In genomic region chr14:31998220-31998559, GRCh38 we compare ENCODE assay signal across 19 cellular contexts.
"Had no signal": no experiment of that assay in that cellular context is flagged by ENCODE, and none has a peak within 500 bp of the region (broad histone marks: within the 10 kb centered on the region; RNA-seq: fewer than 3 reads in every experiment).

No MANE protein-coding gene starts in this region.

- H3K4me1 Mint-ChIP-seq: activated naive CD4-positive, alpha-beta T cell treated with anti-CD3 and anti-CD28 coated beads, Interleukin-2, amount 50 U/mL, for 24 hours; stimulated activated effector memory CD8-positive, alpha-beta T cell treated with anti-CD3 and anti-CD28 coated beads, Interleukin-12 subunit alpha, Interleukin-12 subunit beta, amount 100 ng/mL, for 72 hours had no signal

- H3K4me1 ChIP-seq: foreskin keratinocyte had no signal

- H3K27ac ChIP-seq: foreskin keratinocyte, SK-N-MC had no signal

- H3K27me3 ChIP-seq: foreskin keratinocyte, sigmoid colon had no signal

- H3K27me3 Mint-ChIP-seq: dendritic cell treated with granulocyte-macrophage colony-stimulating factor and Interleukin-4, amounts not matched to agents 40 ng/mL and 50 ng/mL, for 4 days; progenitor cell of endocrine pancreas had no signal

- H3K36me3 ChIP-seq: sigmoid colon had no signal

- H3K9me3 Mint-ChIP-seq: activated naive CD4-positive, alpha-beta T cell treated with anti-CD3 and anti-CD28 coated beads, Interleukin-2, amount 50 U/mL, for 24 hours; brain; dendritic cell treated with granulocyte-macrophage colony-stimulating factor and Interleukin-4, amounts not matched to agents 40 ng/mL and 50 ng/mL, for 4 days; stimulated activated effector memory CD8-positive, alpha-beta T cell treated with anti-CD3 and anti-CD28 coated beads, Interleukin-12 subunit alpha, Interleukin-12 subunit beta, amount 100 ng/mL, for 72 hours had no signal

- H3K4me3 ChIP-seq: mucosa of descending colon, sigmoid colon, SK-N-MC had no signal

- H3K4me3 Mint-ChIP-seq: activated naive CD4-positive, alpha-beta T cell treated with anti-CD3 and anti-CD28 coated beads, Interleukin-2, amount 50 U/mL, for 24 hours; brain; dendritic cell treated with granulocyte-macrophage colony-stimulating factor and Interleukin-4, amounts not matched to agents 40 ng/mL and 50 ng/mL, for 4 days; naive thymus-derived CD4-positive, alpha-beta T cell; stimulated activated effector memory CD8-positive, alpha-beta T cell treated with anti-CD3 and anti-CD28 coated beads, Interleukin-12 subunit alpha, Interleukin-12 subunit beta, amount 100 ng/mL, for 72 hours had no signal

- FAIRE-seq: urothelium cell line had no signal

- ATAC-seq: activated CD4-positive, CD25-positive, alpha-beta regulatory T cell treated with anti-CD3 and anti-CD28 coated beads, Interleukin-2, amount 50 U/mL, for 24 hours; foreskin keratinocyte; left colon; mucosa of descending colon; naive thymus-derived CD4-positive, alpha-beta T cell; stimulated activated effector memory CD8-positive, alpha-beta T cell treated with anti-CD3 and anti-CD28 coated beads, Interleukin-12 subunit alpha, Interleukin-12 subunit beta, amount 100 ng/mL, for 72 hours had no signal

- H3K9me3 ChIP-seq: mucosa of descending colon, sigmoid colon had no signal

- H3K36me3 Mint-ChIP-seq: activated naive CD4-positive, alpha-beta T cell treated with anti-CD3 and anti-CD28 coated beads, Interleukin-2, amount 50 U/mL, for 24 hours; brain; naive thymus-derived CD4-positive, alpha-beta T cell; stimulated activated effector memory CD8-positive, alpha-beta T cell treated with anti-CD3 and anti-CD28 coated beads, Interleukin-12 subunit alpha, Interleukin-12 subunit beta, amount 100 ng/mL, for 72 hours had no signal

- DNase-seq: activated CD4-positive, alpha-beta T cell treated with anti-CD3 and anti-CD28 coated beads, Interleukin-2, amount 50 U/mL, for 1 hour; activated T-cell treated with anti-CD3 and anti-CD28 coated beads for 4 hours; amniotic stem cell; effector memory CD4-positive, alpha-beta T cell; foreskin keratinocyte; left colon; naive thymus-derived CD4-positive, alpha-beta T cell; sigmoid colon; T-helper 1 cell; T1000 had no signal

- H3K27ac Mint-ChIP-seq: activated naive CD4-positive, alpha-beta T cell treated with anti-CD3 and anti-CD28 coated beads, Interleukin-2, amount 50 U/mL, for 24 hours; dendritic cell treated with granulocyte-macrophage colony-stimulating factor and Interleukin-4, amounts not matched to agents 40 ng/mL and 50 ng/mL, for 4 days; naive thymus-derived CD4-positive, alpha-beta T cell; progenitor cell of endocrine pancreas; stimulated activated effector memory CD8-positive, alpha-beta T cell treated with anti-CD3 and anti-CD28 coated beads, Interleukin-12 subunit alpha, Interleukin-12 subunit beta, amount 100 ng/mL, for 72 hours had no signal
